In genomic region chrX:41922694-41923171, GRCh38 we compare ENCODE assay signal across 8 cellular contexts. TPM values are rescaled to one million over a fixed set of nuclear protein-coding genes. Genes with fewer than 3 reads are reported as not detected.
DNase-seq lines count a peak whose midpoint lies in the region; ATAC-seq and TF ChIP-seq lines count a peak whose summit lies in the region.

No MANE protein-coding gene starts in this region.

- DNase-seq in CD4-positive, CD25-positive, alpha-beta regulatory T cell: peak in 2 of 3 donors; percentile 20 to 39
- DNase-seq in activated CD4-positive, alpha-beta T cell treated with anti-CD3 and anti-CD28 coated beads, Interleukin-2, amount 10 ng/mL, durations not matched to agents 7 days and 5 days: peak; percentile 26
- peak; percentile 32 for DNase-seq in myocyte (ENCODE audit: low read depth)
- peak; percentile 65 for DNase-seq in upper lobe of right lung
- no peak for DNase-seq in NCI-H2029 treated with DMSO at 0.1 percent for 48 hours (lab: John Stamatoyannopoulos, UW)

- H3K27ac Mint-ChIP-seq in CD4-positive, CD25-positive, alpha-beta regulatory T cell: peak overlapping the region; percentile 85 to 99 (median 89)
- H3K27ac Mint-ChIP-seq in activated CD4-positive, alpha-beta T cell treated with anti-CD3 and anti-CD28 coated beads, Interleukin-2, amount 10 ng/mL, durations not matched to agents 7 days and 5 days: peak overlapping the region; percentile 92

- H3K4me3 Mint-ChIP-seq in CD4-positive, CD25-positive, alpha-beta regulatory T cell: peak overlapping the region; percentile 91 to 99 (median 96)
- peak overlapping the region; percentile 89 for H3K4me3 Mint-ChIP-seq in activated CD4-positive, alpha-beta T cell treated with anti-CD3 and anti-CD28 coated beads, Interleukin-2, amount 10 ng/mL, durations not matched to agents 7 days and 5 days

- POLR2A ChIA-PET in activated CD4-positive, alpha-beta T cell treated with anti-CD3 and anti-CD28 coated beads, Interleukin-2, amount 10 ng/mL, durations not matched to agents 7 days and 5 days (lab: Charles Lee): no interaction called here

- H3K36me3 ChIP-seq in CD4-positive, CD25-positive, alpha-beta regulatory T cell (ENCODE audit: control insufficient read depth, insufficient read depth, low read length): no peaks in the 10 kb centered on the region
- no peaks in the 10 kb centered on the region for H3K36me3 ChIP-seq in esophagus (ENCODE audit: control insufficient read depth in 2 of 2, insufficient read depth in 2 of 2, low read length in 1 of 2)
- no peaks in the 10 kb centered on the region for H3K36me3 ChIP-seq in upper lobe of right lung

- H3K27ac ChIP-seq in CD4-positive, CD25-positive, alpha-beta regulatory T cell (ENCODE audit: insufficient read depth, low read length, poor library complexity, severe bottlenecking): peak overlapping the region; percentile 70
- peak overlapping the region; percentile 86 to 87 for H3K27ac ChIP-seq in esophagus (ENCODE audit: low read depth in 2 of 2, low read length in 1 of 2)
- H3K27ac ChIP-seq in upper lobe of right lung: peak overlapping the region; percentile 75

- peaks cover 9% of the 10 kb centered on the region for H3K4me1 ChIP-seq in CD4-positive, CD25-positive, alpha-beta regulatory T cell (ENCODE audit: control insufficient read depth, insufficient read depth, low read length, poor library complexity, severe bottlenecking)
- H3K4me1 ChIP-seq in esophagus (ENCODE audit: control insufficient read depth in 2 of 2, insufficient read depth in 2 of 2, low read length in 1 of 2) (no peaks in the 10 kb centered on the region), upper lobe of right lung (peaks cover 3% of the 10 kb centered on the region)

- intact Hi-C loops in upper lobe of right lung (cut with DNase I): no loop called here

- H3K9me3 Mint-ChIP-seq in CD4-positive, CD25-positive, alpha-beta regulatory T cell: no peaks in the 10 kb centered on the region
- H3K9me3 Mint-ChIP-seq in activated CD4-positive, alpha-beta T cell treated with anti-CD3 and anti-CD28 coated beads, Interleukin-2, amount 10 ng/mL, durations not matched to agents 7 days and 5 days: no peaks in the 10 kb centered on the region

- peak in 1 of 2 donors; percentile 1 for ATAC-seq in CD4-positive, CD25-positive, alpha-beta regulatory T cell (ENCODE audit: low read depth in 2 of 2)
- peak; percentile 28 for ATAC-seq in GM21390 (IDR thresholded peaks at IDR 0.05; ENCODE audit: unreplicated experiment)
- ATAC-seq in upper lobe of right lung: no peak

- peaks cover 6 to 38% (median 24%) of the 10 kb centered on the region in 4 donors for H3K4me1 Mint-ChIP-seq in CD4-positive, CD25-positive, alpha-beta regulatory T cell
- H3K4me1 Mint-ChIP-seq in activated CD4-positive, alpha-beta T cell treated with anti-CD3 and anti-CD28 coated beads, Interleukin-2, amount 10 ng/mL, durations not matched to agents 7 days and 5 days: peaks cover 28% of the 10 kb centered on the region

- 1 to 36% methylated on average over 37 to 42 of the region's 42 CpGs for WGBS in esophagus, 2 donors

- H3K27me3 Mint-ChIP-seq in CD4-positive, CD25-positive, alpha-beta regulatory T cell: no peaks in the 10 kb centered on the region
- H3K27me3 Mint-ChIP-seq in activated CD4-positive, alpha-beta T cell treated with anti-CD3 and anti-CD28 coated beads, Interleukin-2, amount 10 ng/mL, durations not matched to agents 7 days and 5 days: no peaks in the 10 kb centered on the region

- TF ChIP-seq CTCF in LNCAP (IDR thresholded peaks at IDR 0.05): peak; percentile 22; the same call in 1 of the 2 replicates
- no peak for TF ChIP-seq CTCF in upper lobe of right lung (IDR thresholded peaks at IDR 0.05)

- no peaks in the 10 kb centered on the region for H3K36me3 Mint-ChIP-seq in CD4-positive, CD25-positive, alpha-beta regulatory T cell
- H3K36me3 Mint-ChIP-seq in activated CD4-positive, alpha-beta T cell treated with anti-CD3 and anti-CD28 coated beads, Interleukin-2, amount 10 ng/mL, durations not matched to agents 7 days and 5 days (ENCODE audit: low read depth): peaks cover 8% of the 10 kb centered on the region

- H3K4me3 ChIP-seq in CD4-positive, CD25-positive, alpha-beta regulatory T cell (ENCODE audit: low read depth, low read length): peak overlapping the region; percentile 98
- H3K4me3 ChIP-seq in esophagus (ENCODE audit: low read depth in 1 of 2, low read length in 2 of 2) (peak overlapping the region; percentile 50 to 85), upper lobe of right lung (peak overlapping the region; percentile 63)

- H3K27me3 ChIP-seq in CD4-positive, CD25-positive, alpha-beta regulatory T cell (ENCODE audit: control insufficient read depth, insufficient read depth, low read length): no peaks in the 10 kb centered on the region
- no peaks in the 10 kb centered on the region for H3K27me3 ChIP-seq in esophagus (ENCODE audit: control insufficient read depth in 1 of 2, insufficient read depth in 2 of 2, low read length in 2 of 2)
- no peaks in the 10 kb centered on the region for H3K27me3 ChIP-seq in upper lobe of right lung

- CTCF ChIA-PET in activated CD4-positive, alpha-beta T cell treated with anti-CD3 and anti-CD28 coated beads, Interleukin-2, amount 10 ng/mL, durations not matched to agents 7 days and 5 days (lab: Charles Lee): interaction anchor here (0.6 to 0.8 kb wide), 2 partner anchors 8 to 40 kb away, joined by 3 read pairs; no protein-coding TSS in a partner anchor

- no peaks in the 10 kb centered on the region for H3K9me3 ChIP-seq in CD4-positive, CD25-positive, alpha-beta regulatory T cell (ENCODE audit: control insufficient read depth in 2 of 2, low read length in 2 of 2)
- H3K9me3 ChIP-seq in esophagus (ENCODE audit: control insufficient read depth in 2 of 2, insufficient read depth in 1 of 2, low read depth in 1 of 2, low read length in 1 of 2): no peaks in the 10 kb centered on the region
- no peaks in the 10 kb centered on the region for H3K9me3 ChIP-seq in upper lobe of right lung

RNA-seq across cellular contexts. Expression of gene CASK, which starts 0.6 kb away (rescaled TPM):
- total RNA-seq in CD4-positive, CD25-positive, alpha-beta regulatory T cell: 168 TPM
- 10 to 100 TPM in 3 of 4 donors, 1 to 10 TPM in 1; 8.4 to 31.5 (median 18.5) TPM for polyA plus RNA-seq in CD4-positive, CD25-positive, alpha-beta regulatory T cell
- 10 to 100 TPM; 30.8 to 32.4 TPM for total RNA-seq in activated CD4-positive, alpha-beta T cell treated with anti-CD3 and anti-CD28 coated beads, Interleukin-2, amount 10 ng/mL, durations not matched to agents 7 days and 5 days
- 1 to 10 TPM; 5.2 to 7.7 TPM for polyA plus RNA-seq in esophagus
- total RNA-seq in myocyte (18.4 and 19.7 TPM in 2 replicates), upper lobe of right lung (60.4 TPM)
- 13.9 TPM for polyA plus RNA-seq in myocyte (2012)
